ENCODE assay signal across 19 cellular contexts in the genomic region with DNA sequence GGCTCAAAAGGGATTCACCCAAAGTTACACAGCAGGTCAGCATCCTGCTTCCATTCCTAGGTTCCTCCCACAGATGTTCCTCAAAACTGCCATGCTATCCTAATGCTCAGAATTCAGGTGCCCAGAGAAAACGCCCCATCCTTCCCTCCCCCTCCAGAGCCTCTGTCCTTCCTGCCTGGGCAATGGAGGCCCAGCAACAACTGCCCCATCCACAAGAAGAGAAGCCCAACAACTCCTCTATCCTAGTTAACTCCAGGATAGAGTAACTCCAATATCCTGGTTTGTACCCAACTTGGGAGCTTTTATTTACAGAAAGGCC. TPM values are rescaled to one million over a fixed set of nuclear protein-coding genes. Genes with fewer than 3 reads are reported as not detected.
DNase-seq lines count a peak whose midpoint lies in the region; ATAC-seq and TF ChIP-seq lines count a peak whose summit lies in the region.
"Had no signal": no experiment of that assay in that cellular context is flagged by ENCODE, and none has a peak within 500 bp of the region (broad histone marks: within the 10 kb centered on the region; RNA-seq: fewer than 3 reads in every experiment).

No MANE protein-coding gene starts in this region.

- H3K9me2 ChIP-seq in SK-N-SH, result no peaks in the 10 kb centered on the region

- POLR2A ChIA-PET in SK-N-SH (lab: Yijun Ruan, JAX), result no interaction called here

- no peaks in the 10 kb centered on the region for H3K79me2 ChIP-seq in SK-N-SH (ENCODE audit: insufficient read depth)

- no peak overlapping the region for H3K4me3 ChIP-seq in SK-N-SH (ENCODE audit: low read depth in 2 of 2, low read length in 1 of 2)
- H3K4me3 ChIP-seq: A549 had no signal

- no peaks in the 10 kb centered on the region for H3K27me3 ChIP-seq in SK-N-SH (ENCODE audit: insufficient read depth)

- H3K27ac ChIP-seq in SK-N-SH (ENCODE audit: low read depth in 2 of 2, low read length in 1 of 2), result no peak overlapping the region
- H3K27ac ChIP-seq: 22Rv1, A549 had no signal

- H3K4me1 ChIP-seq in SK-N-SH (ENCODE audit: control insufficient read depth in 1 of 2, insufficient read depth in 2 of 2, low read depth in 1 of 2, low read length in 1 of 2), result no peaks in the 10 kb centered on the region; a peak in 1 of 4 replicates
- H3K4me1 ChIP-seq: A549 had no signal

- no CpG with 5 or more reads among the region's 1 CpG for WGBS in SK-N-SH (ENCODE audit: low lambda C conversion rate)

- TF ChIP-seq RAD21 in SK-N-SH (IDR thresholded peaks at IDR 0.05; ENCODE audit: low read length), result no peak

- H3K9me3 Mint-ChIP-seq in stimulated activated naive CD8-positive, alpha-beta T cell treated with anti-CD3 and anti-CD28 coated beads, Interleukin-15, amount 100 ng/mL, for 72 hours, result no peaks in the 10 kb centered on the region
- H3K9me3 Mint-ChIP-seq in activated T-helper 17 cell treated with anti-CD3 and anti-CD28 coated beads, Interleukin-2, amount 50 U/mL, for 72 hours, result no peaks in the 10 kb centered on the region
- no peaks in the 10 kb centered on the region for H3K9me3 Mint-ChIP-seq in osteocyte (ENCODE audit: unreplicated experiment)
- H3K9me3 Mint-ChIP-seq in activated T-cell treated with anti-CD3 and anti-CD28 coated beads, Interleukin-2, amount 50 U/mL, for 24 hours, result no peaks in the 10 kb centered on the region
- H3K9me3 Mint-ChIP-seq: CD8-positive, alpha-beta T cell; HFFc6; IgD-negative memory B cell had no signal

- no peak for ATAC-seq in stimulated activated naive CD8-positive, alpha-beta T cell treated with anti-CD3 and anti-CD28 coated beads, Interleukin-15, amount 100 ng/mL, for 72 hours
- ATAC-seq in stimulated activated naive CD8-positive, alpha-beta T cell treated with anti-CD3 and anti-CD28 coated beads, Interleukin-15, Interleukin-2, amounts not matched to agents 100 U/mL and 50 U/mL, for 24 hours, result no peak
- no peak for ATAC-seq in activated T-helper 17 cell treated with anti-CD3 and anti-CD28 coated beads, Interleukin-2, amount 50 U/mL, for 72 hours (replicated peaks)
- ATAC-seq: A549; CD8-positive, alpha-beta T cell; HCT116 had no signal

- TF ChIP-seq EP300 in SK-N-SH (IDR thresholded peaks at IDR 0.05; ENCODE audit: borderline replicate concordance in 1 of 2, low read depth in 1 of 2, low read length in 1 of 2), result no peak

- no peaks in the 10 kb centered on the region for H3K4me1 Mint-ChIP-seq in stimulated activated naive CD8-positive, alpha-beta T cell treated with anti-CD3 and anti-CD28 coated beads, Interleukin-15, amount 100 ng/mL, for 72 hours
- peaks cover 5% of the 10 kb centered on the region for H3K4me1 Mint-ChIP-seq in activated T-helper 17 cell treated with anti-CD3 and anti-CD28 coated beads, Interleukin-2, amount 50 U/mL, for 72 hours
- no peaks in the 10 kb centered on the region for H3K4me1 Mint-ChIP-seq in osteocyte (ENCODE audit: unreplicated experiment)
- no peaks in the 10 kb centered on the region for H3K4me1 Mint-ChIP-seq in activated T-cell treated with anti-CD3 and anti-CD28 coated beads, Interleukin-2, amount 50 U/mL, for 24 hours (ENCODE audit: low read depth)

- TF ChIP-seq CTCF in osteocyte (IDR thresholded peaks at IDR 0.05), result no peak
- TF ChIP-seq CTCF in SK-N-SH (IDR thresholded peaks at IDR 0.05), result no peak

- H3K27me3 Mint-ChIP-seq in stimulated activated naive CD8-positive, alpha-beta T cell treated with anti-CD3 and anti-CD28 coated beads, Interleukin-15, amount 100 ng/mL, for 72 hours, result no peaks in the 10 kb centered on the region
- H3K27me3 Mint-ChIP-seq in activated T-helper 17 cell treated with anti-CD3 and anti-CD28 coated beads, Interleukin-2, amount 50 U/mL, for 72 hours, result no peaks in the 10 kb centered on the region
- H3K27me3 Mint-ChIP-seq in osteocyte (ENCODE audit: unreplicated experiment), result no peaks in the 10 kb centered on the region
- no peaks in the 10 kb centered on the region for H3K27me3 Mint-ChIP-seq in activated T-cell treated with anti-CD3 and anti-CD28 coated beads, Interleukin-2, amount 50 U/mL, for 24 hours
- H3K27me3 Mint-ChIP-seq: IgD-negative memory B cell had no signal

- H3K4me3 Mint-ChIP-seq in stimulated activated naive CD8-positive, alpha-beta T cell treated with anti-CD3 and anti-CD28 coated beads, Interleukin-15, amount 100 ng/mL, for 72 hours, result no peak overlapping the region
- H3K4me3 Mint-ChIP-seq in activated T-helper 17 cell treated with anti-CD3 and anti-CD28 coated beads, Interleukin-2, amount 50 U/mL, for 72 hours, result no peak overlapping the region
- H3K4me3 Mint-ChIP-seq in osteocyte (ENCODE audit: unreplicated experiment), result no peak overlapping the region
- no peak overlapping the region for H3K4me3 Mint-ChIP-seq in activated T-cell treated with anti-CD3 and anti-CD28 coated beads, Interleukin-2, amount 50 U/mL, for 24 hours
- H3K4me3 Mint-ChIP-seq: CD8-positive, alpha-beta T cell; HFFc6; IgD-negative memory B cell had no signal

- H3K36me3 ChIP-seq in SK-N-SH (replicated peaks in 1 of 2; ENCODE audit: control insufficient read depth in 1 of 2, insufficient read depth in 2 of 2, low read length in 1 of 2), result peaks cover 0 to 2% of the 10 kb centered on the region in 2 experiments

- H3K9me3 ChIP-seq in SK-N-SH, result no peaks in the 10 kb centered on the region
- H3K9me3 ChIP-seq: A549 had no signal

- CTCF ChIA-PET in SK-N-SH (lab: Yijun Ruan, JAX), result interaction anchor here (1.9 to 2.8 kb wide), 2 partner anchors 16 to 39 kb away, joined by 6 to 14 read pairs; a partner anchor contains a TSS

- peak overlapping the region; percentile 13 to 56 for H3K27ac Mint-ChIP-seq in stimulated activated naive CD8-positive, alpha-beta T cell treated with anti-CD3 and anti-CD28 coated beads, Interleukin-15, amount 100 ng/mL, for 72 hours
- peak overlapping the region; percentile 62 for H3K27ac Mint-ChIP-seq in activated T-helper 17 cell treated with anti-CD3 and anti-CD28 coated beads, Interleukin-2, amount 50 U/mL, for 72 hours
- H3K27ac Mint-ChIP-seq in osteocyte (ENCODE audit: unreplicated experiment), result no peak overlapping the region
- no peak overlapping the region for H3K27ac Mint-ChIP-seq in activated T-cell treated with anti-CD3 and anti-CD28 coated beads, Interleukin-2, amount 50 U/mL, for 24 hours
- H3K27ac Mint-ChIP-seq: CD8-positive, alpha-beta T cell; HFFc6; IgD-negative memory B cell had no signal

- no peaks in the 10 kb centered on the region for H3K36me3 Mint-ChIP-seq in activated T-helper 17 cell treated with anti-CD3 and anti-CD28 coated beads, Interleukin-2, amount 50 U/mL, for 72 hours (ENCODE audit: low read depth)
- H3K36me3 Mint-ChIP-seq in osteocyte (ENCODE audit: unreplicated experiment), result no peaks in the 10 kb centered on the region
- peaks cover 1% of the 10 kb centered on the region for H3K36me3 Mint-ChIP-seq in activated T-cell treated with anti-CD3 and anti-CD28 coated beads, Interleukin-2, amount 50 U/mL, for 24 hours (ENCODE audit: low read depth)
- H3K36me3 Mint-ChIP-seq: CD8-positive, alpha-beta T cell had no signal

- H3F3A ChIP-seq in SK-N-SH (replicated peaks; ENCODE audit: insufficient read depth), result peaks cover 4% of the 10 kb centered on the region

- no peak overlapping the region for H3K9ac ChIP-seq in SK-N-SH

- no peak overlapping the region for H2AFZ ChIP-seq in SK-N-SH (ENCODE audit: low read depth)

- no peak overlapping the region for H3K4me2 ChIP-seq in SK-N-SH
- H3K4me2 ChIP-seq: A549 had no signal

- DNase-seq in stimulated activated naive CD8-positive, alpha-beta T cell treated with anti-CD3 and anti-CD28 coated beads, Interleukin-15, amount 100 ng/mL, for 72 hours, result no peak
- DNase-seq in stimulated activated naive CD8-positive, alpha-beta T cell treated with anti-CD3 and anti-CD28 coated beads, Interleukin-15, Interleukin-2, amounts not matched to agents 100 U/mL and 50 U/mL, for 24 hours, result no peak
- DNase-seq in osteocyte (ENCODE audit: extremely low spot score, unreplicated experiment) (peak; percentile 23), NCI-H2081 treated with DMSO at 0.1 percent for 48 hours (lab: John Stamatoyannopoulos, UW) (no peak), SK-N-SH (no peak)
- no peak for DNase-seq in activated T-cell treated with anti-CD3 and anti-CD28 coated beads, Interleukin-2, amount 50 U/mL, for 24 hours
- DNase-seq: AML-193; Calu3; CD8-positive, alpha-beta T cell; DMS79 treated with DMSO at 0.1 percent for 48 hours; GF-D8; GOT3; HFFc6 had no signal

- no peaks in the 10 kb centered on the region for H4K20me1 ChIP-seq in SK-N-SH (ENCODE audit: insufficient read depth)

TF ChIP-seq in SK-N-SH, 30 proteins besides CTCF, POLR2A, EP300 and RAD21 (continues in another document):
- TF ChIP-seq JUND (IDR thresholded peaks at IDR 0.05) (no peak), TEAD4 (IDR thresholded peaks at IDR 0.05; ENCODE audit: borderline replicate concordance, insufficient read depth) (no peak), NFIC (IDR thresholded peaks at IDR 0.05; ENCODE audit: borderline replicate concordance) (no peak), RCOR1 (IDR thresholded peaks at IDR 0.05; ENCODE audit: low read length) (no peak)
- TF ChIP-seq, protein P1, sequence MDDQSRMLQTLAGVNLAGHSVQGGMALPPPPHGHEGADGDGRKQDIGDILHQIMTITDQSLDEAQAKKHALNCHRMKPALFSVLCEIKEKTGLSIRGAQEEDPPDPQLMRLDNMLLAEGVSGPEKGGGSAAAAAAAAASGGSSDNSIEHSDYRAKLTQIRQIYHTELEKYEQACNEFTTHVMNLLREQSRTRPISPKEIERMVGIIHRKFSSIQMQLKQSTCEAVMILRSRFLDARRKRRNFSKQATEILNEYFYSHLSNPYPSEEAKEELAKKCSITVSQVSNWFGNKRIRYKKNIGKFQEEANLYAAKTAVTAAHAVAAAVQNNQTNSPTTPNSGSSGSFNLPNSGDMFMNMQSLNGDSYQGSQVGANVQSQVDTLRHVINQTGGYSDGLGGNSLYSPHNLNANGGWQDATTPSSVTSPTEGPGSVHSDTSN (IDR thresholded peaks at IDR 0.05), result no peak

RNA-seq across cellular contexts. Expression of a gene that starts 16.9 kb away (rescaled TPM):
- total RNA-seq in activated T-helper 17 cell treated with anti-CD3 and anti-CD28 coated beads, Interleukin-2, amount 50 U/mL, for 72 hours, result 10 to 100 TPM in 1 of 2 donors, 1 to 10 TPM in 1; 7.5 to 18.9 TPM
- 2.1 and 2.7 TPM in 2 replicates for total RNA-seq in osteocyte
- 0.63 and 0.94 TPM in 2 replicates for polyA plus RNA-seq in SK-N-SH (2012; rRNA removed)
- 0.44 and 0.56 TPM in 2 replicates for polyA plus RNA-seq in SK-N-SH (2012; cell fraction: cytosol; rRNA removed)
- 1.2 and 1.4 TPM in 2 replicates for polyA plus RNA-seq in SK-N-SH (2012; cell fraction: nucleus; rRNA removed)

RNA-seq across cellular contexts. Expression of a gene that starts 42.2 kb away (rescaled TPM):
- total RNA-seq in activated T-helper 17 cell treated with anti-CD3 and anti-CD28 coated beads, Interleukin-2, amount 50 U/mL, for 72 hours, result 10 to 100 TPM; 26.1 to 36.4 TPM
- total RNA-seq in osteocyte, result 41.2 and 43.4 TPM in 2 replicates
- polyA plus RNA-seq in SK-N-SH (2012; rRNA removed), result 13.7 and 15.4 TPM in 2 replicates
- polyA plus RNA-seq in SK-N-SH (2012; cell fraction: cytosol; rRNA removed), result 20.1 and 25.0 TPM in 2 replicates
- 6.2 and 10.8 TPM in 2 replicates for polyA plus RNA-seq in SK-N-SH (2012; cell fraction: nucleus; rRNA removed)

RNA-seq across cellular contexts. Expression of a gene that starts 52.5 kb away (rescaled TPM):
- total RNA-seq in activated T-helper 17 cell treated with anti-CD3 and anti-CD28 coated beads, Interleukin-2, amount 50 U/mL, for 72 hours, result under 1 TPM in 1 of 2 donors, not detected in 1; 0.50 TPM
- total RNA-seq in osteocyte, result not detected in 2 replicates
- 0.19 TPM in 1 of 2 replicates, not detected in the other for polyA plus RNA-seq in SK-N-SH (2012; rRNA removed)
- not detected in 2 replicates for polyA plus RNA-seq in SK-N-SH (2012; cell fraction: cytosol; rRNA removed)
- polyA plus RNA-seq in SK-N-SH (2012; cell fraction: nucleus; rRNA removed), result not detected in 2 replicates
- total RNA-seq: Calu3; CD8-positive, alpha-beta T cell; HFFc6 had no signal
- polyA plus RNA-seq: A549, BJ, IgD-negative memory B cell had no signal

Comparison
In these comparisons a context has a peak if more than half of its experiments do, and no peak if none do; other contexts are left out.
1. H3K27ac Mint-ChIP-seq: peak in stimulated activated naive CD8-positive, alpha-beta T cell treated with anti-CD3 and anti-CD28 coated beads, Interleukin-15, amount 100 ng/mL, for 72 hours (2 of 2) and activated T-helper 17 cell treated with anti-CD3 and anti-CD28 coated beads, Interleukin-2, amount 50 U/mL, for 72 hours (single experiment); none in osteocyte (single experiment) and activated T-cell treated with anti-CD3 and anti-CD28 coated beads, Interleukin-2, amount 50 U/mL, for 24 hours (single experiment).